Comparison of ENCODE assay signal across 20 cellular contexts in the genomic region with DNA sequence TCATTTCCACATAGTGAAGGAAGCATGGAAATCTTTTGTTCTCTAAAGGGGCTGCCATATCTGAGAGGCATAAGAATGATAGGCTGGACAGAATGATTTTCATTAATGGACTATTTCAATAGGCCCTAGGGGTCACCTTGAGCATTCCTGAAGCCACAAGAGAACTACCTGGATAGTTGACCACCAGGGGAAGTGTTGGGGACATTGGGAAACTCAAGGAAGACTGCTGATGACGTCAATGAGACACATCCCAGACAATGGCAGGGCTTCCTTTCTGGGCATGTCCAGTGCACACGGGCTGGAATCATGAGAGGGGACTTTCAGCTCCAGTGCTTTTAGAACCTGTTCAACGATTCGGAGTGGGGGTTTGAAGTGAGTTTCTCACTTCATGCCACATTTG. TPM values are rescaled to one million over a fixed set of nuclear protein-coding genes. Genes with fewer than 3 reads are reported as not detected.
A peak's percentile ranks its signal among the peaks of the same experiment; 100 is the strongest.
DNase-seq lines count a peak whose midpoint lies in the region; ATAC-seq and TF ChIP-seq lines count a peak whose summit lies in the region.
"Had no signal": no experiment of that assay in that cellular context is flagged by ENCODE, and none has a peak within 500 bp of the region (broad histone marks: within the 10 kb centered on the region; RNA-seq: fewer than 3 reads in every experiment).

No MANE protein-coding gene starts in this region.

- intact Hi-C loops in adrenal gland (cut with DNase I), result no loop called here

- DNase-seq in SK-N-SH, result no peak
- DNase-seq in adrenal gland, result peak in 1 of 7 donors; percentile 6
- DNase-seq in mesenchymal stem cell, result peak; percentile 6
- no peak for DNase-seq in GM03348 (ENCODE audit: low spot score)
- DNase-seq in GM20000 (ENCODE audit: low spot score), result no peak
- no peak for DNase-seq in activated naive CD8-positive, alpha-beta T cell treated with anti-CD3 and anti-CD28 coated beads, Interleukin-2, amount 50 U/mL, for 24 hours
- DNase-seq: C1 segment of cervical spinal cord, DMS53, H7, KG1, NCI-H1092 treated with DMSO at 0.1 percent for 48 hours, NCI-H1436 treated with DMSO at 0.1 percent for 48 hours, NCI-H2029, NCI-H2171, NCI-H524 treated with DMSO at 0.1 percent for 48 hours had no signal

- no peak overlapping the region for H2BK5ac ChIP-seq in mesenchymal stem cell (ENCODE audit: low read depth, low read length, poor library complexity, severe bottlenecking)

- H3K23ac ChIP-seq in mesenchymal stem cell (ENCODE audit: low read length in 2 of 2), result no peak overlapping the region

- H3K36me3 ChIP-seq in SK-N-SH (replicated peaks in 1 of 2; ENCODE audit: control insufficient read depth in 1 of 2, insufficient read depth in 2 of 2, low read length in 1 of 2) (no peaks in the 10 kb centered on the region), adrenal gland (replicated peaks in 1 of 2) (no peaks in the 10 kb centered on the region), mesenchymal stem cell (ENCODE audit: control insufficient read depth in 1 of 2, insufficient read depth in 2 of 2, low read depth in 1 of 2, low read length in 2 of 2) (no peaks in the 10 kb centered on the region)

- H3K4me3 ChIP-seq in SK-N-SH (ENCODE audit: low read depth in 2 of 2, low read length in 1 of 2) (no peak overlapping the region), adrenal gland (no peak overlapping the region), mesenchymal stem cell (ENCODE audit: insufficient read depth in 1 of 2, low read depth in 1 of 2, low read length in 2 of 2) (no peak overlapping the region)

- H3K27ac Mint-ChIP-seq in activated naive CD8-positive, alpha-beta T cell treated with anti-CD3 and anti-CD28 coated beads, Interleukin-2, amount 50 U/mL, for 24 hours, result no peak overlapping the region
- H3K27ac Mint-ChIP-seq: HFFc6 had no signal

- TF ChIP-seq POLR2A in adrenal gland (IDR thresholded peaks at IDR 0.05), result no peak

- peaks cover 14% of the 10 kb centered on the region for H3K4me1 Mint-ChIP-seq in activated naive CD8-positive, alpha-beta T cell treated with anti-CD3 and anti-CD28 coated beads, Interleukin-2, amount 50 U/mL, for 24 hours

- peaks cover 2% of the 10 kb centered on the region for H3K27me3 Mint-ChIP-seq in activated naive CD8-positive, alpha-beta T cell treated with anti-CD3 and anti-CD28 coated beads, Interleukin-2, amount 50 U/mL, for 24 hours

- H3K4me1 ChIP-seq in SK-N-SH (ENCODE audit: control insufficient read depth in 1 of 2, insufficient read depth in 2 of 2, low read depth in 1 of 2, low read length in 1 of 2), result peaks cover 0 to 12% of the 10 kb centered on the region in 2 experiments; a peak in 2 of 4 replicates
- peaks cover 5 to 24% of the 10 kb centered on the region in 2 donors for H3K4me1 ChIP-seq in adrenal gland (replicated peaks in 1 of 2)
- peaks cover 5% of the 10 kb centered on the region for H3K4me1 ChIP-seq in mesenchymal stem cell (ENCODE audit: control insufficient read depth, insufficient read depth, low read depth, low read length)

- ATAC-seq in SK-N-SH treated with all-trans-retinoic acid at 6 μM for 48 hours, result peak; percentile 15; the same call in 2 of the 3 replicates
- no peak for ATAC-seq in activated naive CD8-positive, alpha-beta T cell treated with anti-CD3 and anti-CD28 coated beads, Interleukin-2, amount 50 U/mL, for 24 hours

- TF ChIP-seq EP300 in SK-N-SH (IDR thresholded peaks at IDR 0.05; ENCODE audit: borderline replicate concordance in 1 of 2, low read depth in 1 of 2, low read length in 1 of 2), result no peak

- H3K14ac ChIP-seq in mesenchymal stem cell (ENCODE audit: low read length in 2 of 2), result no peak overlapping the region

- H3K27me3 ChIP-seq in SK-N-SH (ENCODE audit: insufficient read depth), result no peaks in the 10 kb centered on the region
- H3K27me3 ChIP-seq in adrenal gland, result no peaks in the 10 kb centered on the region
- H3K27me3 ChIP-seq in mesenchymal stem cell (ENCODE audit: control insufficient read depth in 1 of 2, insufficient read depth in 1 of 2, low read length in 2 of 2), result no peaks in the 10 kb centered on the region

- no peak overlapping the region for H3K9ac ChIP-seq in SK-N-SH
- no peak overlapping the region for H3K9ac ChIP-seq in mesenchymal stem cell (ENCODE audit: low read length)

- no peak for TF ChIP-seq RAD21 in SK-N-SH (IDR thresholded peaks at IDR 0.05; ENCODE audit: low read length)

- no peak overlapping the region for H2BK120ac ChIP-seq in mesenchymal stem cell (ENCODE audit: low read depth, low read length)

- H4K20me1 ChIP-seq in SK-N-SH (ENCODE audit: insufficient read depth), result no peaks in the 10 kb centered on the region

- no peaks in the 10 kb centered on the region for H3K79me1 ChIP-seq in mesenchymal stem cell (replicated peaks; ENCODE audit: low read length, poor library complexity, severe bottlenecking)

- H3K9me2 ChIP-seq in SK-N-SH, result no peaks in the 10 kb centered on the region

- no peak overlapping the region for H3K18ac ChIP-seq in mesenchymal stem cell (ENCODE audit: low read depth in 1 of 2, low read length in 2 of 2)

- H4K91ac ChIP-seq in mesenchymal stem cell (ENCODE audit: low read length), result no peak overlapping the region

- no peaks in the 10 kb centered on the region for H3K9me3 Mint-ChIP-seq in activated naive CD8-positive, alpha-beta T cell treated with anti-CD3 and anti-CD28 coated beads, Interleukin-2, amount 50 U/mL, for 24 hours
- H3K9me3 Mint-ChIP-seq: HFFc6 had no signal

- POLR2A ChIA-PET in SK-N-SH (lab: Yijun Ruan, JAX), result interaction anchor here (0.7 to 1.5 kb wide), 2 partner anchors 49 to 206 kb away, joined by 4 to 5 read pairs; partner anchors contain the start of gene CHST11

- no peak overlapping the region for H2BK15ac ChIP-seq in mesenchymal stem cell (ENCODE audit: low read depth, poor library complexity, severe bottlenecking)

- no peaks in the 10 kb centered on the region for H3K79me2 ChIP-seq in SK-N-SH (ENCODE audit: insufficient read depth)

- TF ChIP-seq CTCF in SK-N-SH (IDR thresholded peaks at IDR 0.05) (no peak), C4-2B (conservative IDR thresholded peaks at IDR 0.05) (no peak), adrenal gland (IDR thresholded peaks at IDR 0.05) (peak in 1 of 6 experiments; percentile 1), GM20000 (IDR thresholded peaks at IDR 0.05; ENCODE audit: extremely low read depth, missing control alignments) (no peak)

- H3K36me3 Mint-ChIP-seq in activated naive CD8-positive, alpha-beta T cell treated with anti-CD3 and anti-CD28 coated beads, Interleukin-2, amount 50 U/mL, for 24 hours (ENCODE audit: low read depth), result no peaks in the 10 kb centered on the region

- CTCF ChIA-PET in SK-N-SH (lab: Yijun Ruan, JAX), result interaction anchor here (1.1 kb wide), 1 partner anchor 120 kb away, joined by 3 read pairs; no protein-coding TSS in a partner anchor

- no peak overlapping the region for H2AK5ac ChIP-seq in mesenchymal stem cell (ENCODE audit: low read length, severe bottlenecking)

- no peak overlapping the region for H3K4ac ChIP-seq in mesenchymal stem cell (ENCODE audit: low read depth in 1 of 2, low read length in 2 of 2)

- H3K9me3 ChIP-seq in SK-N-SH, result no peaks in the 10 kb centered on the region
- no peaks in the 10 kb centered on the region for H3K9me3 ChIP-seq in adrenal gland (replicated peaks in 1 of 3)
- H3K9me3 ChIP-seq in mesenchymal stem cell (ENCODE audit: control insufficient read depth, low read length), result peaks cover 5% of the 10 kb centered on the region

- H2AFZ ChIP-seq in SK-N-SH (ENCODE audit: low read depth) (no peak overlapping the region), mesenchymal stem cell (ENCODE audit: low read depth, low read length) (no peak overlapping the region)

- peak overlapping the region in 1 of 2 experiments; percentile 53; a peak in 2 of 4 replicates for H3K27ac ChIP-seq in SK-N-SH (ENCODE audit: low read depth in 2 of 2, low read length in 1 of 2)
- peak overlapping the region; percentile 44; the same call in 1 of the 2 replicates for H3K27ac ChIP-seq in C4-2B
- H3K27ac ChIP-seq in adrenal gland, result peak overlapping the region in 3 of 5 donors; percentile 39 to 71 (median 59)
- no peak overlapping the region for H3K27ac ChIP-seq in mesenchymal stem cell (ENCODE audit: low read length, poor library complexity, severe bottlenecking)
- H3K27ac ChIP-seq: 22Rv1, HL-60 had no signal

- WGBS in SK-N-SH (ENCODE audit: low lambda C conversion rate), result 88% methylated on average over 4 of the region's 4 CpGs
- 37 to 88% (median 68%) methylated on average over 2 to 4 of the region's 4 CpGs for whole genome bisulfite sequencing in adrenal gland, 4 donors
- WGBS in mesenchymal stem cell, result 93% methylated on average over 4 of the region's 4 CpGs

- no peak overlapping the region for H4K8ac ChIP-seq in mesenchymal stem cell (ENCODE audit: low read length)

- peak overlapping the region in 1 of 2 experiments; percentile 18 for H2BK12ac ChIP-seq in mesenchymal stem cell (ENCODE audit: low read length in 2 of 2)

- H3K4me3 Mint-ChIP-seq in activated naive CD8-positive, alpha-beta T cell treated with anti-CD3 and anti-CD28 coated beads, Interleukin-2, amount 50 U/mL, for 24 hours, result no peak overlapping the region
- H3K4me3 Mint-ChIP-seq: HFFc6 had no signal

- no peaks in the 10 kb centered on the region for H3F3A ChIP-seq in SK-N-SH (replicated peaks; ENCODE audit: insufficient read depth)

- H3K4me2 ChIP-seq in SK-N-SH (no peak overlapping the region), mesenchymal stem cell (ENCODE audit: low read length, poor library complexity, severe bottlenecking) (no peak overlapping the region)

TF ChIP-seq in SK-N-SH treated with all-trans-retinoic acid at 6 μM for 48 hours, 23 proteins besides CTCF, POLR2A, EP300 and RAD21 (continues in another document):
- TF ChIP-seq RARB (CRISPR knock-in tag; IDR thresholded peaks at IDR 0.05) (no peak), SNAI2 (CRISPR knock-in tag; IDR thresholded peaks at IDR 0.05) (no peak), ESRRG (CRISPR knock-in tag; IDR thresholded peaks at IDR 0.05) (no peak)

TF ChIP-seq in SK-N-SH, 30 proteins besides CTCF, POLR2A, EP300 and RAD21:
- TF ChIP-seq, protein P1, sequence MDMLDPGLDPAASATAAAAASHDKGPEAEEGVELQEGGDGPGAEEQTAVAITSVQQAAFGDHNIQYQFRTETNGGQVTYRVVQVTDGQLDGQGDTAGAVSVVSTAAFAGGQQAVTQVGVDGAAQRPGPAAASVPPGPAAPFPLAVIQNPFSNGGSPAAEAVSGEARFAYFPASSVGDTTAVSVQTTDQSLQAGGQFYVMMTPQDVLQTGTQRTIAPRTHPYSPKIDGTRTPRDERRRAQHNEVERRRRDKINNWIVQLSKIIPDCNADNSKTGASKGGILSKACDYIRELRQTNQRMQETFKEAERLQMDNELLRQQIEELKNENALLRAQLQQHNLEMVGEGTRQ (IDR thresholded peaks at IDR 0.05; ENCODE audit: borderline replicate concordance, low read depth, low read length), result no peak
TF ChIP-seq in SK-N-SH: peak in this region for 0.

RNA-seq across cellular contexts. Expression of gene CHST11, which starts 48.8 kb away (rescaled TPM):
- 12.7 and 18.6 TPM in 2 replicates for polyA plus RNA-seq in SK-N-SH (2012; rRNA removed)
- 7.7 and 8.4 TPM in 2 replicates for polyA plus RNA-seq in SK-N-SH (2012; cell fraction: cytosol; rRNA removed)
- 14.7 and 29.8 TPM in 2 replicates for polyA plus RNA-seq in SK-N-SH (2012; cell fraction: nucleus; rRNA removed)
- 10 to 100 TPM; 26.2 to 95.1 (median 38.3) TPM for total RNA-seq in adrenal gland
- polyA plus RNA-seq in adrenal gland, result 10 to 100 TPM in 1 of 3 donors, 1 to 10 TPM in 2; 6.2 to 17.8 (median 7.6) TPM
- 17.4 TPM for polyA plus RNA-seq in mesenchymal stem cell (2013, experiment 1 of 2)
- 16.4 TPM for polyA plus RNA-seq in mesenchymal stem cell (2013, experiment 2 of 2)
